In the genomic region with DNA sequence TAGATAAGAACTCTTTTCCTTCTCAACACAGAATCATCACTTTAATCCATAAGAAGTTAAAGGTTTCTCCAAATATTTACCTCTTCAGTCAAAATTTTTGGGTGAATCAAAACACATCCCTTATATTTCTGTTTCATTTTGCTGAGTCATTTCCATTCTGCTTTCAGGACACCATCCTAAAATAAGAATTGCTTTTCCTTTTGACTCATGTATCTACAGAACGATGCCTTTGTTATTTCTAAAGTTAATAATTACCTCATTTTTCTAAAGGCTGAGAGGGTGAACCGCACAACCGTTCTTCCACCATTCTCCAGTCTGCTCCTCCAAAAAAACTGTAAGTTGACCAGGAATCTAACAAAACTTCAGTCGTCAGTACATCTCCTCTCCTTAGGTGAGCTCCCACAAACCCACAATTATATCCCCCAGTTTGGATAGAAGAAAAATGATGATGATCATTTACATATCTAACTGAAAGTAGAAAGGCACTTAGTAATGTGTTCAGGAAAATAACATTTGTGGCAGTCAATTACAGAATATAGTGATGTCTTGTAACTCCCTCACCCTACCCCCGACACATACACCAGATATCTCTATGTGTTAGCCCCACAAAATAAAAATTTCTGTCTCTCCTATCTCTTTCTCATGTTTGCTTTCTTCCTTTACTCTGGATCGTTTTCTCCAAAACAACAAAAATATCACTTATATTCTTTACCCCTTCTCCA, we compare ENCODE assay signal across 13 cellular contexts.
DNase-seq lines count a peak whose midpoint lies in the region; ATAC-seq and TF ChIP-seq lines count a peak whose summit lies in the region.
"Had no signal": no experiment of that assay in that cellular context is flagged by ENCODE, and none has a peak within 500 bp of the region (broad histone marks: within the 10 kb centered on the region; RNA-seq: fewer than 3 reads in every experiment).

No MANE protein-coding gene starts in this region.

- H3K9me3 Mint-ChIP-seq in stimulated activated naive B cell treated with anti-CD40 and anti-IgM and Interleukin-4, amounts not matched to agents 10 μg/mL and 1 μg/mL and 100 μg/mL, for 72 hours: peaks cover 4 to 6% of the 10 kb centered on the region in 2 donors
- no peaks in the 10 kb centered on the region for H3K9me3 Mint-ChIP-seq in CD8-positive, alpha-beta T cell

- H3K36me3 Mint-ChIP-seq in stimulated activated naive B cell treated with anti-CD40 and anti-IgM and Interleukin-4, amounts not matched to agents 10 μg/mL and 1 μg/mL and 100 μg/mL, for 72 hours: no peaks in the 10 kb centered on the region
- no peaks in the 10 kb centered on the region for H3K36me3 Mint-ChIP-seq in CD8-positive, alpha-beta T cell

- CTCF ChIA-PET in CD8-positive, alpha-beta T cell (lab: Charles Lee): no interaction called here

- no peaks in the 10 kb centered on the region for H3K27me3 Mint-ChIP-seq in stimulated activated naive B cell treated with anti-CD40 and anti-IgM and Interleukin-4, amounts not matched to agents 10 μg/mL and 1 μg/mL and 100 μg/mL, for 72 hours
- H3K27me3 Mint-ChIP-seq in CD8-positive, alpha-beta T cell (ENCODE audit: low read depth): no peaks in the 10 kb centered on the region
- H3K27me3 Mint-ChIP-seq: T-helper 17 cell had no signal

- intact Hi-C loops in CD8-positive, alpha-beta T cell (cut with DNase I, micrococcal nuclease): no loop called here

- H3K4me3 Mint-ChIP-seq in stimulated activated naive B cell treated with anti-CD40 and anti-IgM and Interleukin-4, amounts not matched to agents 10 μg/mL and 1 μg/mL and 100 μg/mL, for 72 hours: no peak overlapping the region
- no peak overlapping the region for H3K4me3 Mint-ChIP-seq in CD8-positive, alpha-beta T cell
- H3K4me3 Mint-ChIP-seq: neural crest cell, T-helper 17 cell had no signal

- H3K27ac Mint-ChIP-seq in stimulated activated naive B cell treated with anti-CD40 and anti-IgM and Interleukin-4, amounts not matched to agents 10 μg/mL and 1 μg/mL and 100 μg/mL, for 72 hours: no peak overlapping the region
- no peak overlapping the region for H3K27ac Mint-ChIP-seq in CD8-positive, alpha-beta T cell
- H3K27ac Mint-ChIP-seq: T-helper 17 cell had no signal

- TF ChIP-seq CTCF in GM12865 (IDR thresholded peaks at IDR 0.05; ENCODE audit: insufficient read depth, low read depth, low read length, missing control alignments) (no peak), GM20000 (IDR thresholded peaks at IDR 0.05; ENCODE audit: extremely low read depth, missing control alignments) (no peak)
- no peak for TF ChIP-seq CTCF in CD8-positive, alpha-beta T cell (IDR thresholded peaks at IDR 0.05)

- H3K36me3 ChIP-seq in CD8-positive, alpha-beta T cell (ENCODE audit: insufficient read depth, low read length): no peaks in the 10 kb centered on the region
- H3K36me3 ChIP-seq: upper lobe of right lung had no signal

- H3K4me1 ChIP-seq in CD8-positive, alpha-beta T cell (ENCODE audit: insufficient read depth, low read length): no peaks in the 10 kb centered on the region
- H3K4me1 ChIP-seq: upper lobe of right lung had no signal

- no peaks in the 10 kb centered on the region for H3K27me3 ChIP-seq in CD8-positive, alpha-beta T cell (ENCODE audit: insufficient read depth, low read length)
- H3K27me3 ChIP-seq: upper lobe of right lung had no signal

- no peaks in the 10 kb centered on the region for H3K4me1 Mint-ChIP-seq in stimulated activated naive B cell treated with anti-CD40 and anti-IgM and Interleukin-4, amounts not matched to agents 10 μg/mL and 1 μg/mL and 100 μg/mL, for 72 hours
- H3K4me1 Mint-ChIP-seq in CD8-positive, alpha-beta T cell (ENCODE audit: low read depth): no peaks in the 10 kb centered on the region
- H3K4me1 Mint-ChIP-seq: T-helper 17 cell had no signal

- no peak overlapping the region for H3K4me3 ChIP-seq in GM12865 (ENCODE audit: low read depth, low read length)
- H3K4me3 ChIP-seq in CD8-positive, alpha-beta T cell (ENCODE audit: low read depth, low read length): no peak overlapping the region
- H3K4me3 ChIP-seq: upper lobe of right lung had no signal

- DNase-seq in GM12865 (ENCODE audit: low read depth): peak; percentile 12
- DNase-seq in GM20000 (ENCODE audit: low spot score): peak; percentile 26
- peak; percentile 68 for DNase-seq in SW480 (ENCODE audit: low spot score)
- no peak for DNase-seq in stimulated activated naive B cell treated with anti-CD40 and anti-IgM and Interleukin-4, amounts not matched to agents 10 μg/mL and 1 μg/mL and 100 μg/mL, for 72 hours
- DNase-seq in NCI-H748 treated with DMSO at 0.1 percent for 48 hours (lab: John Stamatoyannopoulos, UW): no peak
- no peak for DNase-seq in CD8-positive, alpha-beta T cell
- DNase-seq in effector CD8-positive, alpha-beta T cell (lab: John Stamatoyannopoulos, UW): no peak
- DNase-seq: cerebellar nuclear complex, KBM-7, T-helper 17 cell, upper lobe of right lung had no signal

- H3K27ac ChIP-seq in CD8-positive, alpha-beta T cell (ENCODE audit: low read depth, low read length): no peak overlapping the region
- H3K27ac ChIP-seq: upper lobe of right lung had no signal

- no peaks in the 10 kb centered on the region for H3K9me3 ChIP-seq in CD8-positive, alpha-beta T cell (ENCODE audit: low read length)
- H3K9me3 ChIP-seq: upper lobe of right lung had no signal

- peak; percentile 90 for ATAC-seq in HG03045 (IDR thresholded peaks at IDR 0.05; ENCODE audit: unreplicated experiment)
- ATAC-seq in stimulated activated naive B cell treated with anti-CD40 and anti-IgM and Interleukin-4, amounts not matched to agents 10 μg/mL and 1 μg/mL and 100 μg/mL, for 72 hours (replicated peaks): no peak
- ATAC-seq in CD8-positive, alpha-beta T cell: no peak
- ATAC-seq: T-helper 17 cell, upper lobe of right lung had no signal

- POLR2A ChIA-PET in CD8-positive, alpha-beta T cell (lab: Charles Lee): no interaction called here

Comparison
In these comparisons a context has a peak if more than half of its experiments do, and no peak if none do; other contexts are left out.
1. DNase-seq: peak in GM12865 (single experiment), GM20000 (single experiment) and SW480 (single experiment); none in stimulated activated naive B cell treated with anti-CD40 and anti-IgM and Interleukin-4, amounts not matched to agents 10 μg/mL and 1 μg/mL and 100 μg/mL, for 72 hours (single experiment), NCI-H748 treated with DMSO at 0.1 percent for 48 hours (single experiment), CD8-positive, alpha-beta T cell (0 of 7) and effector CD8-positive, alpha-beta T cell (single experiment).